In the genomic region with DNA sequence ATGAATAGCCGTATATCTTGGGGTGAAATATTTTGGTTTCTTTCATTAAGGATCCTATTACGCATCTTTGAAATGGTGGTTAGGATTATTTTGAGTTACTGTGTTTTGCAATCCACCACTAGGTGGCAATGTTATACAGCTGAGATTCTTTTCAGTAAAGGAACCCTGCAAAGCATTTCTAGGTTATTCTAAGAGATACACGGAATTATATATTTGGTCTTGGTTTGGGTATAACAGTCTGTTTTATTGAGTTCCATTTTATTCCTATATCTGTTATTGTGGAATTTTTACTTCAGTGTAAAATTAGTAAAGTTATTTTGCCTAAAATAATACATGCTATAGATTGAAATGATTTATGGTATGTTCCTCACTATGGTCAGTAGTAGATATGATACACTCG, we compare ENCODE assay signal across 8 cellular contexts.
DNase-seq lines count a peak whose midpoint lies in the region; ATAC-seq, FAIRE-seq and TF ChIP-seq lines count a peak whose summit lies in the region.

No MANE protein-coding gene starts in this region.

- H3K9ac ChIP-seq in kidney (ENCODE audit: low read length in 2 of 2) = no peak overlapping the region

- intact Hi-C loops in kidney (cut with DNase I) = no loop called here
- intact Hi-C loops in lower leg skin (cut with DNase I; ENCODE audit: low total_unique reads) = loop anchor here (5.0 kb wide), 1 partner anchor 1383 kb away; no protein-coding TSS in a partner anchor

- no peak overlapping the region for H3K27ac ChIP-seq in kidney (ENCODE audit: low read depth in 2 of 2, low read length in 2 of 2)
- H3K27ac ChIP-seq in upper lobe of left lung = no peak overlapping the region

- in situ Hi-C loops in astrocyte of the spinal cord (cut with HindIII; ENCODE audit: low sequenced_read_pairs) = no loop called here

- TF ChIP-seq CTCF in astrocyte of the spinal cord (IDR thresholded peaks at IDR 0.05; ENCODE audit: low read depth, low read length) = peak; percentile 75
- TF ChIP-seq CTCF in kidney (IDR thresholded peaks at IDR 0.05; ENCODE audit: borderline replicate concordance, extremely low read depth, insufficient read depth) = peak; percentile 72
- peak; percentile 54 to 79 (median 70) for TF ChIP-seq CTCF in upper lobe of left lung (IDR thresholded peaks at IDR 0.05)
- TF ChIP-seq CTCF in lower leg skin (IDR thresholded peaks at IDR 0.05) = peak in 1 of 3 donors; percentile 16

- ATAC-seq in GM18861 (IDR thresholded peaks at IDR 0.05; ENCODE audit: unreplicated experiment) = peak; percentile 66
- ATAC-seq in HG03139 (IDR thresholded peaks at IDR 0.05; ENCODE audit: unreplicated experiment) = peak; percentile 57
- ATAC-seq in upper lobe of left lung (ENCODE audit: low FRiP score in 2 of 2) = peak in 1 of 2 donors; percentile 72

- no peak for TF ChIP-seq EP300 in upper lobe of left lung (IDR thresholded peaks at IDR 0.05)

- peak; percentile 2 for DNase-seq in COLO668 (lab: John Stamatoyannopoulos, UW; ENCODE audit: unreplicated experiment)
- peak; percentile 11 for DNase-seq in NCI-H446 treated with DMSO at 0.1 percent for 48 hours (lab: John Stamatoyannopoulos, UW)
- DNase-seq in astrocyte of the spinal cord (ENCODE audit: low read depth, low spot score) = peak; percentile 62
- no peak for DNase-seq in kidney
- DNase-seq in upper lobe of left lung = no peak
- no peak for DNase-seq in lower leg skin (ENCODE audit: low spot score in 2 of 2)

- H3K4me3 ChIP-seq in astrocyte of the spinal cord (ENCODE audit: low read depth, low read length) (no peak overlapping the region), kidney (ENCODE audit: low read length in 2 of 2) (no peak overlapping the region), upper lobe of left lung (no peak overlapping the region), lower leg skin (ENCODE audit: low read depth, poor library complexity, severe bottlenecking) (no peak overlapping the region)

- peak; percentile 87 for FAIRE-seq in kidney (lab: Jason Lieb, UNC)

- no peaks in the 10 kb centered on the region for H3K27me3 ChIP-seq in upper lobe of left lung

- no peak for TF ChIP-seq POLR2A in upper lobe of left lung (IDR thresholded peaks at IDR 0.05)
- TF ChIP-seq POLR2A in lower leg skin (IDR thresholded peaks at IDR 0.05) = no peak

- H3K9me3 ChIP-seq in kidney (ENCODE audit: control insufficient read depth in 1 of 2, low read length in 2 of 2) (no peaks in the 10 kb centered on the region), upper lobe of left lung (no peaks in the 10 kb centered on the region)

- WGBS in upper lobe of left lung, 2 donors = 16% methylated on average over 4 of the region's 4 CpGs
- 9 to 12% methylated on average over 4 of the region's 4 CpGs for WGBS in lower leg skin, 2 donors

- H3K36me3 ChIP-seq in kidney (ENCODE audit: control insufficient read depth in 1 of 2, insufficient read depth in 2 of 2, low read length in 2 of 2) = no peaks in the 10 kb centered on the region
- no peaks in the 10 kb centered on the region for H3K36me3 ChIP-seq in upper lobe of left lung

- H3K4me1 ChIP-seq in kidney (ENCODE audit: control insufficient read depth in 1 of 2, insufficient read depth in 1 of 2, low read depth in 1 of 2, low read length in 2 of 2) (no peaks in the 10 kb centered on the region), upper lobe of left lung (no peaks in the 10 kb centered on the region)

Comparison
In these comparisons a context has a peak if more than half of its experiments do, and no peak if none do; other contexts are left out.
1. DNase-seq: peak in COLO668 (single experiment), NCI-H446 treated with DMSO at 0.1 percent for 48 hours (single experiment) and astrocyte of the spinal cord (single experiment); none in kidney (single experiment), upper lobe of left lung (0 of 2) and lower leg skin (0 of 2).